In genomic region chr4:184706453-184706852, GRCh38 we compare ENCODE assay signal across 24 cellular contexts.
"Had no signal": no experiment of that assay in that cellular context is flagged by ENCODE, and none has a peak within 500 bp of the region (broad histone marks: within the 10 kb centered on the region; RNA-seq: fewer than 3 reads in every experiment).

No MANE protein-coding gene starts in this region.

- H3K4me3 Mint-ChIP-seq: mesothelial cell of epicardium had no signal

- H3K27me3 ChIP-seq: breast epithelium, esophagus squamous epithelium, gastrocnemius medialis, pancreas, right atrium auricular region, upper lobe of left lung had no signal

- H3K27ac Mint-ChIP-seq: mesothelial cell of epicardium; naive thymus-derived CD8-positive, alpha-beta T cell had no signal

- ATAC-seq: gastrocnemius medialis; left ventricle myocardium superior; naive thymus-derived CD8-positive, alpha-beta T cell; pancreas; psoas muscle; stimulated activated naive CD8-positive, alpha-beta T cell treated with anti-CD3 and anti-CD28 coated beads, Interleukin-15, Interleukin-2, amounts not matched to agents 100 U/mL and 50 U/mL, for 24 hours had no signal

- FAIRE-seq: islet of Langerhans, pancreas had no signal

- H3K27me3 Mint-ChIP-seq: activated naive CD8-positive, alpha-beta T cell treated with anti-CD3 and anti-CD28 coated beads, Interleukin-2, amount 10 ng/mL, durations not matched to agents 7 days and 5 days had no signal

- H3K36me3 ChIP-seq: gastrocnemius medialis, pancreas, right atrium auricular region, upper lobe of left lung had no signal

- H3K4me1 ChIP-seq: breast epithelium, esophagus squamous epithelium, gastrocnemius medialis, pancreas, psoas muscle, right atrium auricular region, upper lobe of left lung had no signal

- H3K4me1 Mint-ChIP-seq: mesothelial cell of epicardium had no signal

- H3K27ac ChIP-seq: breast epithelium, coronary artery, esophagus squamous epithelium, gastrocnemius medialis, pancreas, psoas muscle, right atrium auricular region, upper lobe of left lung had no signal

- H3K4me3 ChIP-seq: breast epithelium, coronary artery, esophagus squamous epithelium, gastrocnemius medialis, pancreas, psoas muscle, right atrium auricular region, upper lobe of left lung had no signal

- DNase-seq: activated CD4-positive, alpha-beta T cell treated with anti-CD3 and anti-CD28 coated beads for 1 hour; activated CD8-positive, alpha-beta memory T cell treated with anti-CD3 and anti-CD28 coated beads, Interleukin-2, amount 50 U/mL, for 4 hours; activated gamma-delta T cell treated with Interleukin-2 at 50 U/mL for 16 hours; activated naive CD8-positive, alpha-beta T cell treated with anti-CD3 and anti-CD28 coated beads, Interleukin-2, amount 10 ng/mL, durations not matched to agents 7 days and 5 days; activated T-cell treated with anti-CD3 and anti-CD28 coated beads, Interleukin-2, amount 50 U/mL, for 48 hours; amniotic stem cell; cerebellar nuclear complex; esophagus squamous epithelium; gastrocnemius medialis; left ventricle myocardium superior; mammary epithelial cell; naive thymus-derived CD8-positive, alpha-beta T cell; pancreas; psoas muscle; SK-N-SH; stimulated activated CD4-positive, alpha-beta T cell treated with anti-CD3 and anti-CD28 coated beads, Interleukin-4, amount 100 ng/mL, for 24 hours; stimulated activated naive CD8-positive, alpha-beta T cell treated with anti-CD3 and anti-CD28 coated beads, Interleukin-15, Interleukin-2, amounts not matched to agents 100 U/mL and 50 U/mL, for 24 hours; T-helper 9 cell; upper lobe of left lung had no signal

- H3K9me3 Mint-ChIP-seq: naive thymus-derived CD8-positive, alpha-beta T cell had no signal

- H3K9me3 ChIP-seq: breast epithelium, esophagus squamous epithelium, gastrocnemius medialis, pancreas, psoas muscle, right atrium auricular region, upper lobe of left lung had no signal
